In the genomic region with DNA sequence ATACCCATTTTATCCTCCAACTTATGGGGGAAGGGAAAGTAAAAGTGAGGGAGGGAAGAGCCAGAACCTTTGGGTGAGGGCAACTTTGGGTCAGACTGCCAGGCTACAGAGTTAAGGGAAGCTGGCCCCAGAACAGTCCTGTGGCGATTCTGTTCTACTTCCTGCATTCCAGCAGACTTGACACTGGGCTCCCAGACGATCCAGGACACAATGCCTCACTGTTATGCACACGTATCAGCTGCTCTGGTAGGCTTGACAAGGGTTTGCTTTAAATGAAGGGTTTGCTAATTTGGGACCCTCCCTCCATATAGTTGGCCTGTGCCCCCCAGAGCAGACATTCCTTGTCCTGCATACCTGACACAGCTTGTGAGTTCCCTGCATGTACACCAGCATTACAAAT, we compare ENCODE assay signal across 11 cellular contexts. TPM values are rescaled to one million over a fixed set of nuclear protein-coding genes. Genes with fewer than 3 reads are reported as not detected.
DNase-seq lines count a peak whose midpoint lies in the region; ATAC-seq and TF ChIP-seq lines count a peak whose summit lies in the region.
"Had no signal": no experiment of that assay in that cellular context is flagged by ENCODE, and none has a peak within 500 bp of the region (broad histone marks: within the 10 kb centered on the region; RNA-seq: fewer than 3 reads in every experiment).

No MANE protein-coding gene starts in this region.

- H3K27ac Mint-ChIP-seq in CD4-positive, alpha-beta T cell: peak overlapping the region; percentile 27
- no peak overlapping the region for H3K27ac Mint-ChIP-seq in effector memory CD8-positive, alpha-beta T cell
- H3K27ac Mint-ChIP-seq: activated CD8-positive, alpha-beta T cell treated with anti-CD3 and anti-CD28 coated beads, Interleukin-2, amount 10 ng/mL, durations not matched to agents 7 days and 5 days had no signal

- H3K27me3 Mint-ChIP-seq in CD4-positive, alpha-beta T cell: no peaks in the 10 kb centered on the region
- no peaks in the 10 kb centered on the region for H3K27me3 Mint-ChIP-seq in effector memory CD8-positive, alpha-beta T cell

- ATAC-seq in CD4-positive, alpha-beta T cell (ENCODE audit: poor library complexity): no peak
- ATAC-seq in GM19397 (IDR thresholded peaks at IDR 0.05; ENCODE audit: unreplicated experiment): no peak
- no peak for ATAC-seq in GM19467 (IDR thresholded peaks at IDR 0.05; ENCODE audit: unreplicated experiment)
- no peak for ATAC-seq in effector memory CD8-positive, alpha-beta T cell (replicated peaks)
- ATAC-seq: activated CD8-positive, alpha-beta T cell treated with anti-CD3 and anti-CD28 coated beads, Interleukin-2, amount 10 ng/mL, durations not matched to agents 7 days and 5 days had no signal

- H3K27ac ChIP-seq in CD4-positive, alpha-beta T cell (ENCODE audit: low read depth, low read length): no peak overlapping the region
- H3K27ac ChIP-seq in SJCRH30: peak overlapping the region; percentile 56
- H3K27ac ChIP-seq: suprapubic skin had no signal

- H3K4me1 Mint-ChIP-seq in CD4-positive, alpha-beta T cell (ENCODE audit: low read depth): peaks cover 8% of the 10 kb centered on the region
- peaks cover 4 to 9% of the 10 kb centered on the region in 2 donors for H3K4me1 Mint-ChIP-seq in effector memory CD8-positive, alpha-beta T cell (ENCODE audit: low read depth in 2 of 2)

- no peak overlapping the region for H3K4me3 ChIP-seq in SJCRH30
- H3K4me3 ChIP-seq in foreskin fibroblast (ENCODE audit: low read depth in 1 of 2, low read length in 2 of 2): no peak overlapping the region
- H3K4me3 ChIP-seq: suprapubic skin had no signal

- no peaks in the 10 kb centered on the region for H3K9me3 Mint-ChIP-seq in CD4-positive, alpha-beta T cell
- H3K9me3 Mint-ChIP-seq in effector memory CD8-positive, alpha-beta T cell: no peaks in the 10 kb centered on the region

- CTCF ChIA-PET in CD4-positive, alpha-beta T cell (lab: Charles Lee): no interaction called here

- H3K36me3 ChIP-seq in SJCRH30: peaks cover 19% of the 10 kb centered on the region

- peaks cover 84% of the 10 kb centered on the region for H3K36me3 Mint-ChIP-seq in CD4-positive, alpha-beta T cell (ENCODE audit: low read depth)
- H3K36me3 Mint-ChIP-seq in effector memory CD8-positive, alpha-beta T cell (ENCODE audit: insufficient read depth): peaks cover 77% of the 10 kb centered on the region

- no peak for TF ChIP-seq CTCF in CD4-positive, alpha-beta T cell (IDR thresholded peaks at IDR 0.05)
- TF ChIP-seq CTCF in foreskin fibroblast (IDR thresholded peaks at IDR 0.05; ENCODE audit: low read depth, low read length): no peak

- H3K4me3 Mint-ChIP-seq in CD4-positive, alpha-beta T cell: no peak overlapping the region
- no peak overlapping the region for H3K4me3 Mint-ChIP-seq in effector memory CD8-positive, alpha-beta T cell
- H3K4me3 Mint-ChIP-seq: activated CD8-positive, alpha-beta T cell treated with anti-CD3 and anti-CD28 coated beads, Interleukin-2, amount 10 ng/mL, durations not matched to agents 7 days and 5 days had no signal

- no peaks in the 10 kb centered on the region for H3K9me3 ChIP-seq in CD4-positive, alpha-beta T cell (ENCODE audit: control insufficient read depth, low read length)
- no peaks in the 10 kb centered on the region for H3K9me3 ChIP-seq in SJCRH30 (replicated peaks)
- H3K9me3 ChIP-seq: suprapubic skin had no signal

- POLR2A ChIA-PET in CD4-positive, alpha-beta T cell (lab: Charles Lee): no interaction called here

- H3K27me3 ChIP-seq in CD4-positive, alpha-beta T cell (ENCODE audit: control insufficient read depth, insufficient read depth, low read length): no peaks in the 10 kb centered on the region
- no peaks in the 10 kb centered on the region for H3K27me3 ChIP-seq in SJCRH30
- H3K27me3 ChIP-seq: suprapubic skin had no signal

- intact Hi-C loops in CD4-positive, alpha-beta T cell (cut with DNase I, micrococcal nuclease): no loop called here

- no peak for DNase-seq in CD4-positive, alpha-beta T cell
- DNase-seq in SJCRH30 (peak; percentile 13 to 47), foreskin fibroblast (peak; percentile 23 to 50), myocyte (ENCODE audit: low read depth) (peak; percentile 25), GM19238 (ENCODE audit: insufficient read length, low spot score) (no peak)
- no peak for DNase-seq in effector memory CD8-positive, alpha-beta T cell
- DNase-seq: activated CD8-positive, alpha-beta T cell treated with anti-CD3 and anti-CD28 coated beads, Interleukin-2, amount 10 ng/mL, durations not matched to agents 7 days and 5 days; NCI-H446 had no signal

- H3K4me1 ChIP-seq in SJCRH30: peaks cover 11% of the 10 kb centered on the region
- H3K4me1 ChIP-seq: suprapubic skin had no signal

RNA-seq across cellular contexts. Expression of a gene that starts 10.7 kb away (rescaled TPM):
- total RNA-seq in CD4-positive, alpha-beta T cell: 10 to 100 TPM; 29.1 to 31.5 TPM
- total RNA-seq in SJCRH30 (2014; rRNA removed; shearing (Covaris generic)): 21.0 and 23.1 TPM in 2 replicates
- total RNA-seq in myocyte: 50.7 and 56.9 TPM in 2 replicates
- 56.3 TPM for polyA plus RNA-seq in myocyte (2012)

RNA-seq across cellular contexts. Expression of a gene that starts 10.7 kb away (rescaled TPM):
- 1 to 10 TPM; 4.1 to 5.2 TPM for total RNA-seq in CD4-positive, alpha-beta T cell
- total RNA-seq in SJCRH30 (2014; rRNA removed; shearing (Covaris generic)): 0.36 and 0.56 TPM in 2 replicates
- total RNA-seq in myocyte: 1.7 and 2.7 TPM in 2 replicates
- 5.0 TPM for polyA plus RNA-seq in myocyte (2012)

RNA-seq across cellular contexts. Expression of a gene that starts 45.0 kb away (rescaled TPM):
- total RNA-seq in CD4-positive, alpha-beta T cell: 10 to 100 TPM; 81.2 to 88.6 TPM
- total RNA-seq in SJCRH30 (2014; rRNA removed; shearing (Covaris generic)): 22.2 and 22.3 TPM in 2 replicates
- total RNA-seq in myocyte: 16.6 and 20.3 TPM in 2 replicates
- polyA plus RNA-seq in myocyte (2012): 13.0 TPM

RNA-seq across cellular contexts. Expression of a gene that starts 45.0 kb away (rescaled TPM):
- under 1 TPM in 1 of 2 experiments, not detected in 1; 0.08 TPM for total RNA-seq in CD4-positive, alpha-beta T cell
- total RNA-seq in SJCRH30 (2014; rRNA removed; shearing (Covaris generic)): 0.02 TPM in 1 of 2 replicates, not detected in the other
- total RNA-seq in myocyte: not detected in 2 replicates
- polyA plus RNA-seq in myocyte (2012): 0.03 TPM
- total RNA-seq: activated CD8-positive, alpha-beta T cell treated with anti-CD3 and anti-CD28 coated beads, Interleukin-2, amount 10 ng/mL, durations not matched to agents 7 days and 5 days had no signal

RNA-seq across cellular contexts. Expression of a gene that starts 56.6 kb away (rescaled TPM):
- total RNA-seq in CD4-positive, alpha-beta T cell: 100 to 1,000 TPM; 357 to 368 TPM
- total RNA-seq in SJCRH30 (2014; rRNA removed; shearing (Covaris generic)): 4.4 TPM in 2 replicates
- total RNA-seq in myocyte: 10.6 and 13.7 TPM in 2 replicates
- 19.7 TPM for polyA plus RNA-seq in myocyte (2012)

Comparison
In these comparisons a context has a peak if more than half of its experiments do, and no peak if none do; other contexts are left out.
1. DNase-seq: peak in SJCRH30 (2 of 2), foreskin fibroblast (2 of 2) and myocyte (single experiment); none in CD4-positive, alpha-beta T cell (0 of 10), GM19238 (single experiment) and effector memory CD8-positive, alpha-beta T cell (0 of 3).